8 cellular contexts compared by ENCODE assay signal in genomic region chr6:25889877-25890853, GRCh38. TPM values are rescaled to one million over a fixed set of nuclear protein-coding genes. Genes with fewer than 3 reads are reported as not detected.
DNase-seq lines count a peak whose midpoint lies in the region; ATAC-seq and TF ChIP-seq lines count a peak whose summit lies in the region.

No MANE protein-coding gene starts in this region.

- H3K9me3 Mint-ChIP-seq in activated CD8-positive, alpha-beta memory T cell treated with anti-CD3 and anti-CD28 coated beads, Interleukin-2, amount 10 ng/mL, durations not matched to agents 7 days and 5 days (ENCODE audit: low read depth) = no peaks in the 10 kb centered on the region

- no peaks in the 10 kb centered on the region for H3K4me1 ChIP-seq in upper lobe of left lung

- WGBS in upper lobe of left lung, 2 donors = 59 to 60% methylated on average over 5 of the region's 5 CpGs

- no peaks in the 10 kb centered on the region for H3K36me3 ChIP-seq in upper lobe of left lung

- H3K27me3 Mint-ChIP-seq in activated CD8-positive, alpha-beta memory T cell treated with anti-CD3 and anti-CD28 coated beads, Interleukin-2, amount 10 ng/mL, durations not matched to agents 7 days and 5 days = peaks cover 7% of the 10 kb centered on the region

- no peak overlapping the region for H3K4me3 Mint-ChIP-seq in activated CD8-positive, alpha-beta memory T cell treated with anti-CD3 and anti-CD28 coated beads, Interleukin-2, amount 10 ng/mL, durations not matched to agents 7 days and 5 days

- H3K27me3 ChIP-seq in upper lobe of left lung = no peaks in the 10 kb centered on the region

- no peaks in the 10 kb centered on the region for H3K9me3 ChIP-seq in upper lobe of left lung

- ATAC-seq in upper lobe of left lung (ENCODE audit: low FRiP score in 2 of 2) (peak in 1 of 2 donors; percentile 56), GM18907 (IDR thresholded peaks at IDR 0.05; ENCODE audit: unreplicated experiment) (no peak)
- no peak for ATAC-seq in activated CD8-positive, alpha-beta memory T cell treated with anti-CD3 and anti-CD28 coated beads, Interleukin-2, amount 10 ng/mL, durations not matched to agents 7 days and 5 days

- H3K4me3 ChIP-seq in AG04449 (ENCODE audit: low read depth, low read length) = no peak overlapping the region
- H3K4me3 ChIP-seq in upper lobe of left lung = no peak overlapping the region

- TF ChIP-seq EP300 in upper lobe of left lung (IDR thresholded peaks at IDR 0.05) = no peak

- CTCF ChIA-PET in AG04449 (lab: Yijun Ruan, JAX) = interaction anchor here (0.6 to 2.0 kb wide), 4 partner anchors 16 to 667 kb away, joined by 3 to 6 read pairs (median 4); no protein-coding TSS in a partner anchor
- CTCF ChIA-PET in activated CD8-positive, alpha-beta memory T cell treated with anti-CD3 and anti-CD28 coated beads, Interleukin-2, amount 10 ng/mL, durations not matched to agents 7 days and 5 days (lab: Charles Lee) = interaction anchor here (0.6 to 2.4 kb wide), 6 partner anchors 9 to 280 kb away, joined by 3 to 9 read pairs (median 3); no protein-coding TSS in a partner anchor

- POLR2A ChIA-PET in AG04449 (lab: Yijun Ruan, JAX) = no interaction called here

- no peak overlapping the region for H3K27ac Mint-ChIP-seq in activated CD8-positive, alpha-beta memory T cell treated with anti-CD3 and anti-CD28 coated beads, Interleukin-2, amount 10 ng/mL, durations not matched to agents 7 days and 5 days

- H3K27ac ChIP-seq in upper lobe of left lung = no peak overlapping the region

- no peaks in the 10 kb centered on the region for H3K36me3 Mint-ChIP-seq in activated CD8-positive, alpha-beta memory T cell treated with anti-CD3 and anti-CD28 coated beads, Interleukin-2, amount 10 ng/mL, durations not matched to agents 7 days and 5 days

- H3K4me1 Mint-ChIP-seq in activated CD8-positive, alpha-beta memory T cell treated with anti-CD3 and anti-CD28 coated beads, Interleukin-2, amount 10 ng/mL, durations not matched to agents 7 days and 5 days = no peaks in the 10 kb centered on the region

- TF ChIP-seq CTCF in AG04449 (IDR thresholded peaks at IDR 0.05; ENCODE audit: insufficient read depth, low read length, missing control alignments) = peak; percentile 12
- TF ChIP-seq CTCF in GM12872 (IDR thresholded peaks at IDR 0.05; ENCODE audit: insufficient read depth, low read depth, low read length) = 0 out of 3 replicates have a peak, but pooled peaks have one; percentile 8
- peak; percentile 29 to 60 (median 46) for TF ChIP-seq CTCF in upper lobe of left lung (IDR thresholded peaks at IDR 0.05)

- DNase-seq in AG04449 (ENCODE audit: low read depth, low spot score) (no peak), NCI-H345 (lab: John Stamatoyannopoulos, UW) (peak; percentile 60), astrocyte of the hippocampus (ENCODE audit: low read depth, low spot score) (peak; percentile 57), iris pigment epithelial cell (ENCODE audit: low read depth) (peak; percentile 47), upper lobe of left lung (no peak)
- DNase-seq in activated CD8-positive, alpha-beta memory T cell treated with anti-CD3 and anti-CD28 coated beads, Interleukin-2, amount 10 ng/mL, durations not matched to agents 7 days and 5 days = no peak

- TF ChIP-seq POLR2A in upper lobe of left lung (IDR thresholded peaks at IDR 0.05) = no peak

RNA-seq across cellular contexts. Expression of gene SLC17A3, which starts 16.1 kb away (rescaled TPM):
- under 1 TPM in 1 of 6 donors, not detected in 5; 0.40 TPM for total RNA-seq in upper lobe of left lung
- total RNA-seq in activated CD8-positive, alpha-beta memory T cell treated with anti-CD3 and anti-CD28 coated beads, Interleukin-2, amount 10 ng/mL, durations not matched to agents 7 days and 5 days = under 1 TPM; 0.26 to 0.76 TPM

RNA-seq across cellular contexts. Expression of gene SLC17A2, which starts 40.3 kb away (rescaled TPM):
- total RNA-seq in upper lobe of left lung = not detected
- total RNA-seq in activated CD8-positive, alpha-beta memory T cell treated with anti-CD3 and anti-CD28 coated beads, Interleukin-2, amount 10 ng/mL, durations not matched to agents 7 days and 5 days = not detected

RNA-seq across cellular contexts. Expression of gene SLC17A1, which starts 58.3 kb away (rescaled TPM):
- not detected for total RNA-seq in upper lobe of left lung
- not detected for total RNA-seq in activated CD8-positive, alpha-beta memory T cell treated with anti-CD3 and anti-CD28 coated beads, Interleukin-2, amount 10 ng/mL, durations not matched to agents 7 days and 5 days

Comparison
In these comparisons a context has a peak if more than half of its experiments do, and no peak if none do; other contexts are left out.
1. DNase-seq: peak in NCI-H345 (single experiment), astrocyte of the hippocampus (single experiment) and iris pigment epithelial cell (single experiment); none in AG04449 (single experiment), upper lobe of left lung (0 of 2) and activated CD8-positive, alpha-beta memory T cell treated with anti-CD3 and anti-CD28 coated beads, Interleukin-2, amount 10 ng/mL, durations not matched to agents 7 days and 5 days (single experiment).
2. Peak in every context shown above with its lines, with median percentiles within 50 percentile points of each other: CTCF ChIP-seq.